In genomic region chr7:55075464-55075971, GRCh38 we compare ENCODE assay signal across 13 cellular contexts. TPM values are rescaled to one million over a fixed set of nuclear protein-coding genes. Genes with fewer than 3 reads are reported as not detected.
DNase-seq lines count a peak whose midpoint lies in the region; ATAC-seq and TF ChIP-seq lines count a peak whose summit lies in the region.
"Had no signal": no experiment of that assay in that cellular context is flagged by ENCODE, and none has a peak within 500 bp of the region (broad histone marks: within the 10 kb centered on the region; RNA-seq: fewer than 3 reads in every experiment).

No MANE protein-coding gene starts in this region.

- peaks cover 71% of the 10 kb centered on the region for H3K36me3 Mint-ChIP-seq in MCF 10A (ENCODE audit: insufficient read depth, unreplicated experiment)
- no peaks in the 10 kb centered on the region for H3K36me3 Mint-ChIP-seq in activated T-helper 2 cell treated with anti-CD3 and anti-CD28 coated beads, Interferon-gamma antibody, Interleukin-2, Interleukin-4, amounts not matched to agents 10 μg/mL and 5 μg/mL and 100 μg/mL, durations not matched to agents 14 hours and 24 hours and 36 hours (ENCODE audit: low read depth)

- no peaks in the 10 kb centered on the region for H3K27me3 Mint-ChIP-seq in MCF 10A (ENCODE audit: insufficient read depth, unreplicated experiment)
- H3K27me3 Mint-ChIP-seq in activated T-helper 2 cell treated with anti-CD3 and anti-CD28 coated beads, Interferon-gamma antibody, Interleukin-2, Interleukin-4, amounts not matched to agents 10 μg/mL and 5 μg/mL and 100 μg/mL, durations not matched to agents 14 hours and 24 hours and 36 hours (ENCODE audit: low read depth), result peaks cover 7% of the 10 kb centered on the region

- no peak overlapping the region for H3K4me3 ChIP-seq in BLaER1
- no peak overlapping the region for H3K4me3 ChIP-seq in right atrium auricular region
- no peak overlapping the region for H3K4me3 ChIP-seq in gastrocnemius medialis

- no peak overlapping the region for H3K4me3 Mint-ChIP-seq in MCF 10A (ENCODE audit: unreplicated experiment)
- H3K4me3 Mint-ChIP-seq in activated T-helper 2 cell treated with anti-CD3 and anti-CD28 coated beads, Interferon-gamma antibody, Interleukin-2, Interleukin-4, amounts not matched to agents 10 μg/mL and 5 μg/mL and 100 μg/mL, durations not matched to agents 14 hours and 24 hours and 36 hours (ENCODE audit: low read depth), result no peak overlapping the region

- TF ChIP-seq CTCF in MCF 10A (IDR thresholded peaks at IDR 0.05; ENCODE audit: unreplicated experiment) (no peak), right atrium auricular region (IDR thresholded peaks at IDR 0.05) (no peak), gastrocnemius medialis (IDR thresholded peaks at IDR 0.05 in 4 of 5, conservative IDR thresholded peaks at IDR 0.05 in 1 of 5) (no peak)

- H3K27me3 ChIP-seq in BLaER1 (no peaks in the 10 kb centered on the region), right atrium auricular region (no peaks in the 10 kb centered on the region), gastrocnemius medialis (no peaks in the 10 kb centered on the region)

- DNase-seq in MCF 10A (ENCODE audit: unreplicated experiment), result no peak
- DNase-seq in right atrium auricular region (ENCODE audit: low spot score), result no peak
- DNase-seq in gastrocnemius medialis, result peak; percentile 90 to 95
- no peak for DNase-seq in UCSD-AML1 (lab: John Stamatoyannopoulos, UW; ENCODE audit: unreplicated experiment)
- no peak for DNase-seq in activated T-helper 2 cell treated with anti-CD3 and anti-CD28 coated beads, Interferon-gamma antibody, Interleukin-2, Interleukin-4, amounts not matched to agents 10 μg/mL and 5 μg/mL and 100 μg/mL, durations not matched to agents 14 hours and 24 hours and 36 hours (ENCODE audit: low spot score)
- DNase-seq in HUDEP-2 (lab: John Stamatoyannopoulos, UW; ENCODE audit: unreplicated experiment in 76 of 76), result no peak
- no peak for DNase-seq in NCI-H1436 treated with DMSO at 0.1 percent for 48 hours (lab: John Stamatoyannopoulos, UW)
- DNase-seq: activated CD4-positive, alpha-beta T cell treated with anti-CD3 and anti-CD28 coated beads, Interleukin-2, amount 50 U/mL, for 4 hours; activated naive CD4-positive, alpha-beta T cell; DMS79 treated with DMSO at 0.1 percent for 48 hours; glutamatergic neuron; T-helper 2 cell had no signal

- in situ Hi-C loops in gastrocnemius medialis (cut with MboI; ENCODE audit: low sequenced_read_pairs in 4 of 4), result no loop called here

- peak overlapping the region; percentile 30; the same call in 1 of the 2 replicates for H3K4me2 ChIP-seq in BLaER1

- H3K36me3 ChIP-seq in BLaER1, result no peaks in the 10 kb centered on the region
- H3K36me3 ChIP-seq in right atrium auricular region, result no peaks in the 10 kb centered on the region
- no peaks in the 10 kb centered on the region for H3K36me3 ChIP-seq in gastrocnemius medialis

- H4K20me1 ChIP-seq in BLaER1, result no peaks in the 10 kb centered on the region

- no peak overlapping the region for H3K27ac ChIP-seq in BLaER1
- H3K27ac ChIP-seq in right atrium auricular region, result peak overlapping the region; percentile 63 to 64
- H3K27ac ChIP-seq in gastrocnemius medialis, result peak overlapping the region; percentile 72 to 84 (median 79)

- TF ChIP-seq POLR2A in gastrocnemius medialis (IDR thresholded peaks at IDR 0.05), result peak in 1 of 2 donors; percentile 47

- peak; percentile 88 to 89 for ATAC-seq in gastrocnemius medialis

- CTCF ChIA-PET in MCF 10A (lab: Yijun Ruan, JAX), result interaction anchor here (0.8 to 1.7 kb wide), 6 partner anchors 9 to 302 kb away, joined by 3 to 8 read pairs (median 3); no protein-coding TSS in a partner anchor

- intact Hi-C loops in MCF 10A (cut with micrococcal nuclease), result loop anchor here (2.0 kb wide), 2 partner anchors 33 to 55 kb away; no protein-coding TSS in a partner anchor
- intact Hi-C loops in gastrocnemius medialis (cut with DNase I; ENCODE audit: low total_unique reads), result loop anchor here (2.0 kb wide), 2 partner anchors 25 to 57 kb away; partner anchors contain the start of gene EGFR
- intact Hi-C loops in activated T-helper 2 cell treated with anti-CD3 and anti-CD28 coated beads, Interferon-gamma antibody, Interleukin-2, Interleukin-4, amounts not matched to agents 10 μg/mL and 5 μg/mL and 100 μg/mL, durations not matched to agents 14 hours and 24 hours and 36 hours (cut with micrococcal nuclease), result no loop called here

- H3K27ac Mint-ChIP-seq in MCF 10A (ENCODE audit: low read depth, unreplicated experiment), result peak overlapping the region; percentile 100
- H3K27ac Mint-ChIP-seq in activated T-helper 2 cell treated with anti-CD3 and anti-CD28 coated beads, Interferon-gamma antibody, Interleukin-2, Interleukin-4, amounts not matched to agents 10 μg/mL and 5 μg/mL and 100 μg/mL, durations not matched to agents 14 hours and 24 hours and 36 hours, result no peak overlapping the region

- H3K4me1 ChIP-seq in BLaER1, result peaks cover 35% of the 10 kb centered on the region
- H3K4me1 ChIP-seq in right atrium auricular region, result peaks cover 0 to 60% of the 10 kb centered on the region in 2 donors
- peaks cover 42 to 52% of the 10 kb centered on the region in 2 donors for H3K4me1 ChIP-seq in gastrocnemius medialis

- peaks cover 29% of the 10 kb centered on the region for H3K4me1 Mint-ChIP-seq in MCF 10A (ENCODE audit: insufficient read depth, unreplicated experiment)
- peaks cover 14% of the 10 kb centered on the region for H3K4me1 Mint-ChIP-seq in activated T-helper 2 cell treated with anti-CD3 and anti-CD28 coated beads, Interferon-gamma antibody, Interleukin-2, Interleukin-4, amounts not matched to agents 10 μg/mL and 5 μg/mL and 100 μg/mL, durations not matched to agents 14 hours and 24 hours and 36 hours (ENCODE audit: low read depth)

- H3K9me3 Mint-ChIP-seq in MCF 10A (ENCODE audit: unreplicated experiment), result no peaks in the 10 kb centered on the region
- no peaks in the 10 kb centered on the region for H3K9me3 Mint-ChIP-seq in activated T-helper 2 cell treated with anti-CD3 and anti-CD28 coated beads, Interferon-gamma antibody, Interleukin-2, Interleukin-4, amounts not matched to agents 10 μg/mL and 5 μg/mL and 100 μg/mL, durations not matched to agents 14 hours and 24 hours and 36 hours

- no peaks in the 10 kb centered on the region for H3K9me3 ChIP-seq in BLaER1
- no peaks in the 10 kb centered on the region for H3K9me3 ChIP-seq in right atrium auricular region
- H3K9me3 ChIP-seq in gastrocnemius medialis, result no peaks in the 10 kb centered on the region

- no TSS peak for BruUV-seq in MCF 10A (replicated peaks; lab: Mats Ljungman, UMichigan)

- no peak overlapping the region for H3K9ac ChIP-seq in BLaER1

- POLR2A ChIA-PET in MCF 10A (lab: Yijun Ruan, JAX), result interaction anchor here (0.6 to 2.5 kb wide), 7 partner anchors 10 to 121 kb away, joined by 3 to 14 read pairs (median 6); partner anchors contain the start of gene EGFR

RNA-seq across cellular contexts. Expression of gene EGFR, which starts 56.7 kb away (rescaled TPM):
- 371 and 448 TPM in 2 replicates for total RNA-seq in MCF 10A (2022)
- 10 to 100 TPM; 21.1 to 22.5 TPM for total RNA-seq in right atrium auricular region
- 10 to 100 TPM; 28.0 to 34.8 (median 29.4) TPM for total RNA-seq in gastrocnemius medialis
- not detected in 2 replicates for total RNA-seq in activated T-helper 2 cell treated with anti-CD3 and anti-CD28 coated beads, Interferon-gamma antibody, Interleukin-2, Interleukin-4, amounts not matched to agents 10 μg/mL and 5 μg/mL and 100 μg/mL, durations not matched to agents 14 hours and 24 hours and 36 hours

Comparison
In these comparisons a context has a peak if more than half of its experiments do, and no peak if none do; other contexts are left out.
1. DNase-seq: peak in gastrocnemius medialis (2 of 2); none in MCF 10A (single experiment), right atrium auricular region (single experiment), UCSD-AML1 (single experiment), activated T-helper 2 cell treated with anti-CD3 and anti-CD28 coated beads, Interferon-gamma antibody, Interleukin-2, Interleukin-4, amounts not matched to agents 10 μg/mL and 5 μg/mL and 100 μg/mL, durations not matched to agents 14 hours and 24 hours and 36 hours (single experiment), HUDEP-2 (0 of 76) and NCI-H1436 treated with DMSO at 0.1 percent for 48 hours (single experiment).
2. RNA of gene EGFR, which starts 56.7 kb away (total RNA-seq): 371 to 448 TPM in MCF 10A, 28.0 to 34.8 TPM in gastrocnemius medialis and 21.1 to 22.5 TPM in right atrium auricular region; not detected in activated T-helper 2 cell treated with anti-CD3 and anti-CD28 coated beads, Interferon-gamma antibody, Interleukin-2, Interleukin-4, amounts not matched to agents 10 μg/mL and 5 μg/mL and 100 μg/mL, durations not matched to agents 14 hours and 24 hours and 36 hours; every median in the first group is over 10 times any median in the second.